1 cellular context compared by ENCODE assay signal in the genomic region with DNA sequence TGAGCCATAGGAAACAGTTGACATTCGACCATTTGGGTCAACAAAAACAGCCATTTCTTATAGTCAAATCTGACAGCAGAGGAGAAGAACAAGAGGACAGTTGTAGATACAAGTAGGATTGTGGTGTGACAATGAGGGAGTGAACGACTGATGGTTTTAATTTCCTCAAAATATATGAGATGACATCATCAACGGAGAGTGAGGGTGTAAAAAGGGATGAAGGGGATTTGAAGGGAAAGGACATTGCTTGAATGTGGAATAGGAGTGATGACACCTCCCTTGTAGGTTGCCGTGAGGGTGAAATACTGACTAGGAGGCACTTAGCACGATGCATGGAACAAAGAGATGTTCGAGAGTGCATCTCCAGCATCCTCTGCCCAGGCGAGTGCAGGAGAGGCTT.
TF ChIP-seq lines count a peak whose summit lies in the region.

No MANE protein-coding gene starts in this region.

TF ChIP-seq in HepG2, 621 proteins besides CTCF, POLR2A, EP300 and RAD21:
- TF ChIP-seq, protein P1, sequence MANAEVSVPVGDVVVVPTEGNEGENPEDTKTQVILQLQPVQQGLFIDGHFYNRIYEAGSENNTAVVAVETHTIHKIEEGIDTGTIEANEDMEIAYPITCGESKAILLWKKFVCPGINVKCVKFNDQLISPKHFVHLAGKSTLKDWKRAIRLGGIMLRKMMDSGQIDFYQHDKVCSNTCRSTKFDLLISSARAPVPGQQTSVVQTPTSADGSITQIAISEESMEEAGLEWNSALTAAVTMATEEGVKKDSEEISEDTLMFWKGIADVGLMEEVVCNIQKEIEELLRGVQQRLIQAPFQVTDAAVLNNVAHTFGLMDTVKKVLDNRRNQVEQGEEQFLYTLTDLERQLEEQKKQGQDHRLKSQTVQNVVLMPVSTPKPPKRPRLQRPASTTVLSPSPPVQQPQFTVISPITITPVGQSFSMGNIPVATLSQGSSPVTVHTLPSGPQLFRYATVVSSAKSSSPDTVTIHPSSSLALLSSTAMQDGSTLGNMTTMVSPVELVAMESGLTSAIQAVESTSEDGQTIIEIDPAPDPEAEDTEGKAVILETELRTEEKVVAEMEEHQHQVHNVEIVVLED (CRISPR knock-in tag; IDR thresholded peaks at IDR 0.05; ENCODE audit: borderline replicate concordance) = no peak
- TF ChIP-seq, protein P2, sequence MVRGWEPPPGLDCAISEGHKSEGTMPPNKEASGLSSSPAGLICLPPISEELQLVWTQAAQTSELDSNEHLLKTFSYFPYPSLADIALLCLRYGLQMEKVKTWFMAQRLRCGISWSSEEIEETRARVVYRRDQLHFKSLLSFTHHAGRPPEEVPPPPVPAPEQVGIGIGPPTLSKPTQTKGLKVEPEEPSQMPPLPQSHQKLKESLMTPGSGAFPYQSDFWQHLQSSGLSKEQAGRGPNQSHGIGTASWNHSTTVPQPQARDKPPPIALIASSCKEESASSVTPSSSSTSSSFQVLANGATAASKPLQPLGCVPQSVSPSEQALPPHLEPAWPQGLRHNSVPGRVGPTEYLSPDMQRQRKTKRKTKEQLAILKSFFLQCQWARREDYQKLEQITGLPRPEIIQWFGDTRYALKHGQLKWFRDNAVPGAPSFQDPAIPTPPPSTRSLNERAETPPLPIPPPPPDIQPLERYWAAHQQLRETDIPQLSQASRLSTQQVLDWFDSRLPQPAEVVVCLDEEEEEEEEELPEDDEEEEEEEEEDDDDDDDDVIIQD (CRISPR knock-in tag; IDR thresholded peaks at IDR 0.05; ENCODE audit: low read depth) = no peak
- TF ChIP-seq ZNF33B (CRISPR knock-in tag; IDR thresholded peaks at IDR 0.05) (no peak), RORA (CRISPR knock-in tag; IDR thresholded peaks at IDR 0.05) (no peak), ATF7 (IDR thresholded peaks at IDR 0.05) (peak; percentile 98), ATF7 (CRISPR knock-in tag; IDR thresholded peaks at IDR 0.05) (no peak), RFX5 (IDR thresholded peaks at IDR 0.05; ENCODE audit: low read depth, low read length) (no peak), ZNF17 (CRISPR knock-in tag; IDR thresholded peaks at IDR 0.05) (no peak), ZNF530 (CRISPR knock-in tag; IDR thresholded peaks at IDR 0.05; ENCODE audit: low read depth) (no peak), CREB1 (IDR thresholded peaks at IDR 0.05) (peak; percentile 80), CREB1 (CRISPR knock-in tag; IDR thresholded peaks at IDR 0.05) (no peak), MED8 (CRISPR knock-in tag; IDR thresholded peaks at IDR 0.05; ENCODE audit: insufficient replicate concordance) (no peak), ZNF572 (CRISPR knock-in tag; IDR thresholded peaks at IDR 0.05) (no peak), KMT2B (CRISPR knock-in tag; IDR thresholded peaks at IDR 0.05) (no peak)
- TF ChIP-seq, protein P3, sequence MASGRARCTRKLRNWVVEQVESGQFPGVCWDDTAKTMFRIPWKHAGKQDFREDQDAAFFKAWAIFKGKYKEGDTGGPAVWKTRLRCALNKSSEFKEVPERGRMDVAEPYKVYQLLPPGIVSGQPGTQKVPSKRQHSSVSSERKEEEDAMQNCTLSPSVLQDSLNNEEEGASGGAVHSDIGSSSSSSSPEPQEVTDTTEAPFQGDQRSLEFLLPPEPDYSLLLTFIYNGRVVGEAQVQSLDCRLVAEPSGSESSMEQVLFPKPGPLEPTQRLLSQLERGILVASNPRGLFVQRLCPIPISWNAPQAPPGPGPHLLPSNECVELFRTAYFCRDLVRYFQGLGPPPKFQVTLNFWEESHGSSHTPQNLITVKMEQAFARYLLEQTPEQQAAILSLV (CRISPR knock-in tag; IDR thresholded peaks at IDR 0.05; ENCODE audit: borderline replicate concordance) = no peak
- TF ChIP-seq, protein P4, sequence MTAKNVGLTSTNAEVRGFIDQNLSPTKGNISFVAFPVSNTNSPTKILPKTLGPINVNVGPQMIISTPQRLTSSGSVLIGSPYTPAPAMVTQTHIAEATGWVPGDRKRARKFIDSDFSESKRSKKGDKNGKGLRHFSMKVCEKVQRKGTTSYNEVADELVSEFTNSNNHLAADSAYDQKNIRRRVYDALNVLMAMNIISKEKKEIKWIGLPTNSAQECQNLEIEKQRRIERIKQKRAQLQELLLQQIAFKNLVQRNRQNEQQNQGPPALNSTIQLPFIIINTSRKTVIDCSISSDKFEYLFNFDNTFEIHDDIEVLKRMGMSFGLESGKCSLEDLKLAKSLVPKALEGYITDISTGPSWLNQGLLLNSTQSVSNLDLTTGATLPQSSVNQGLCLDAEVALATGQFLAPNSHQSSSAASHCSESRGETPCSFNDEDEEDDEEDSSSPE (CRISPR knock-in tag; IDR thresholded peaks at IDR 0.05) = no peak
- TF ChIP-seq, protein P5, sequence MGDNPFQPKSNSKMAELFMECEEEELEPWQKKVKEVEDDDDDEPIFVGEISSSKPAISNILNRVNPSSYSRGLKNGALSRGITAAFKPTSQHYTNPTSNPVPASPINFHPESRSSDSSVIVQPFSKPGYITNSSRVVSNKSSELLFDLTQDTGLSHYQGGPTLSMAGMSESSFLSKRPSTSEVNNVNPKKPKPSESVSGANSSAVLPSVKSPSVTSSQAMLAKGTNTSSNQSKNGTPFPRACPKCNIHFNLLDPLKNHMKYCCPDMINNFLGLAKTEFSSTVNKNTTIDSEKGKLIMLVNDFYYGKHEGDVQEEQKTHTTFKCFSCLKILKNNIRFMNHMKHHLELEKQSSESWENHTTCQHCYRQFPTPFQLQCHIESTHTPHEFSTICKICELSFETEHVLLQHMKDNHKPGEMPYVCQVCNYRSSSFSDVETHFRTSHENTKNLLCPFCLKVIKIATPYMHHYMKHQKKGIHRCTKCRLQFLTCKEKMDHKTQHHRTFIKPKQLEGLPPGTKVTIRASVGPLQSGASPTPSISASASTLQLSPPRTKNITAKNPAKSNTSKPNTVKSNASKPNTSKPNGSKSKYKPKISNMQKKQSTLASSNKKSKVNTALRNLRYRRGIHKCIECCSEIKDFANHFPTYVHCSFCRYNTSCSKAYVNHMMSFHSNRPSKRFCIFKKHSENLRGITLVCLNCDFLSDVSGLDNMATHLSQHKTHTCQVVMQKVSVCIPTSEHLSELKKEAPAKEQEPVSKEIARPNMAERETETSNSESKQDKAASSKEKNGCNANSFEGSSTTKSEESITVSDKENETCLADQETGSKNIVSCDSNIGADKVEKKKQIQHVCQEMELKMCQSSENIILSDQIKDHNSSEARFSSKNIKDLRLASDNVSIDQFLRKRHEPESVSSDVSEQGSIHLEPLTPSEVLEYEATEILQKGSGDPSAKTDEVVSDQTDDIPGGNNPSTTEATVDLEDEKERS (CRISPR knock-in tag; IDR thresholded peaks at IDR 0.05) = no peak
